ENCODE assay signal across 1 cellular context in genomic region chr5:15538516-15538915, GRCh38.
A peak's percentile ranks its signal among the peaks of the same experiment; 100 is the strongest.
TF ChIP-seq lines count a peak whose summit lies in the region.

No MANE protein-coding gene starts in this region.

TF ChIP-seq in SK-N-SH, 30 proteins besides CTCF, POLR2A, EP300 and RAD21 (continued from another document):
- peak; percentile 10; the same call in 1 of the 2 replicates for TF ChIP-seq PBX3 (IDR thresholded peaks at IDR 0.05)
